Comparison of ENCODE assay signal across 18 cellular contexts in the genomic region with DNA sequence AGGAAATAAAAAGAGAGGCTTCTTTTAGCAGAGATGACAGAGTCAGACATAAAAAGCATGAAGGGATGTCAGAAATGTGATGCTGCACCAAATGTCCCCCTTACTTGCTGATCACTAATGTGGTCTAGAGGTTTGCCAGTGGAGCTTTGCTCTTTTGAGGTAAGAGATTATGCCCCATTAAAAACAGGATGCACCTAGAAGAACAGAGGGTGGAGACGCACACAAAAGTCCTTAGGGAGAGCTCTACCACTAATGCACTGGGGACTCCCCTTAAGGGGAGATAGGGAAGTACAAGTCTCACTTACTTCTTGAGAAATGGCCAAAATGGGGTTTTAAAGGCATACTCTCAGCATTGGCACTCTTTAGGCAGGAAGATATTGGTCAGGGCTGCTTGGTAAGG. TPM values are rescaled to one million over a fixed set of nuclear protein-coding genes. Genes with fewer than 3 reads are reported as not detected.
DNase-seq lines count a peak whose midpoint lies in the region; ATAC-seq and TF ChIP-seq lines count a peak whose summit lies in the region.
"Had no signal": no experiment of that assay in that cellular context is flagged by ENCODE, and none has a peak within 500 bp of the region (broad histone marks: within the 10 kb centered on the region; RNA-seq: fewer than 3 reads in every experiment).

No MANE protein-coding gene starts in this region.

- H3K4me1 Mint-ChIP-seq in CD8-positive, alpha-beta T cell (ENCODE audit: low read depth), result peaks cover 33% of the 10 kb centered on the region
- peaks cover 18 to 65% (median 42%) of the 10 kb centered on the region in 4 donors for H3K4me1 Mint-ChIP-seq in naive thymus-derived CD8-positive, alpha-beta T cell

- no peak for TF ChIP-seq CTCF in CD8-positive, alpha-beta T cell (IDR thresholded peaks at IDR 0.05)

- no peak overlapping the region for H3K27ac ChIP-seq in CD8-positive, alpha-beta T cell (ENCODE audit: low read depth, low read length)

- no peaks in the 10 kb centered on the region for H3K9me3 Mint-ChIP-seq in CD8-positive, alpha-beta T cell
- no peaks in the 10 kb centered on the region for H3K9me3 Mint-ChIP-seq in naive thymus-derived CD8-positive, alpha-beta T cell

- H3K36me3 Mint-ChIP-seq in CD8-positive, alpha-beta T cell, result no peaks in the 10 kb centered on the region
- H3K36me3 Mint-ChIP-seq in naive thymus-derived CD8-positive, alpha-beta T cell, result no peaks in the 10 kb centered on the region

- CTCF ChIA-PET in CD8-positive, alpha-beta T cell (lab: Charles Lee), result no interaction called here

- H3K4me1 ChIP-seq in CD8-positive, alpha-beta T cell (ENCODE audit: insufficient read depth, low read length), result peaks cover 27% of the 10 kb centered on the region

- H3K27me3 Mint-ChIP-seq in CD8-positive, alpha-beta T cell (ENCODE audit: low read depth), result peaks cover 2% of the 10 kb centered on the region
- no peaks in the 10 kb centered on the region for H3K27me3 Mint-ChIP-seq in naive thymus-derived CD8-positive, alpha-beta T cell

- H3K4me3 ChIP-seq in CD8-positive, alpha-beta T cell (ENCODE audit: low read depth, low read length), result no peak overlapping the region
- no peak overlapping the region for H3K4me3 ChIP-seq in H7 (ENCODE audit: insufficient read depth, low read depth, low read length)

- ATAC-seq in CD8-positive, alpha-beta T cell, result peak; percentile 70
- peak; percentile 68 to 95 for ATAC-seq in naive thymus-derived CD8-positive, alpha-beta T cell
- ATAC-seq: activated CD8-positive, alpha-beta T cell treated with anti-CD3 and anti-CD28 coated beads, Interleukin-2, amount 10 ng/mL, durations not matched to agents 7 days and 5 days; HepG2 had no signal

- intact Hi-C loops in CD8-positive, alpha-beta T cell (cut with DNase I, micrococcal nuclease), result loop anchor here in 1 of 2 experiments (10.0 kb wide), 1 partner anchor 70 kb away; the partner anchor contains the start of gene AGFG1

- POLR2A ChIA-PET in CD8-positive, alpha-beta T cell (lab: Charles Lee), result no interaction called here
- POLR2A ChIA-PET in naive thymus-derived CD8-positive, alpha-beta T cell (lab: Charles Lee), result no interaction called here

- no peak overlapping the region for H3K4me3 Mint-ChIP-seq in CD8-positive, alpha-beta T cell
- peak overlapping the region in 6 of 10 donors; percentile 12 to 61 (median 22) for H3K4me3 Mint-ChIP-seq in naive thymus-derived CD8-positive, alpha-beta T cell
- H3K4me3 Mint-ChIP-seq: activated CD8-positive, alpha-beta T cell treated with anti-CD3 and anti-CD28 coated beads, Interleukin-2, amount 10 ng/mL, durations not matched to agents 7 days and 5 days had no signal

- H3K27ac Mint-ChIP-seq in CD8-positive, alpha-beta T cell, result peak overlapping the region; percentile 42
- H3K27ac Mint-ChIP-seq in naive thymus-derived CD8-positive, alpha-beta T cell, result peak overlapping the region in 8 of 10 donors; percentile 15 to 88 (median 62)
- H3K27ac Mint-ChIP-seq: activated CD8-positive, alpha-beta T cell treated with anti-CD3 and anti-CD28 coated beads, Interleukin-2, amount 10 ng/mL, durations not matched to agents 7 days and 5 days had no signal

- no peaks in the 10 kb centered on the region for H3K36me3 ChIP-seq in CD8-positive, alpha-beta T cell (ENCODE audit: insufficient read depth, low read length)
- H3K36me3 ChIP-seq in H7 (replicated peaks; ENCODE audit: control insufficient read depth, insufficient read depth, low read length), result no peaks in the 10 kb centered on the region

- no peaks in the 10 kb centered on the region for H3K9me3 ChIP-seq in CD8-positive, alpha-beta T cell (ENCODE audit: low read length)

- no peak for DNase-seq in CD8-positive, alpha-beta T cell
- DNase-seq in H7 (peak; percentile 35), SKM-1 (lab: John Stamatoyannopoulos, UW; ENCODE audit: unreplicated experiment) (peak; percentile 36), NCI-H1930 (lab: John Stamatoyannopoulos, UW) (no peak)
- DNase-seq in naive thymus-derived CD8-positive, alpha-beta T cell, result peak in 6 of 10 donors; percentile 9 to 74 (median 36)
- DNase-seq in stimulated activated naive CD4-positive, alpha-beta T cell treated with Interleukin-2 at 50 U/mL for 16 hours (lab: John Stamatoyannopoulos, UW), result no peak
- no peak for DNase-seq in stimulated activated CD4-positive, alpha-beta T cell treated with anti-CD3 and anti-CD28 coated beads, Interleukin-4, amount 100 ng/mL, for 24 hours
- DNase-seq: activated CD8-positive, alpha-beta T cell treated with anti-CD3 and anti-CD28 coated beads, Interleukin-2, amount 10 ng/mL, durations not matched to agents 7 days and 5 days; activated T-cell treated with anti-CD3 and anti-CD28 coated beads, Interleukin-2, amount 50 U/mL, for 48 hours; NCI-H1092 treated with DMSO at 0.1 percent for 48 hours; NCI-H748 treated with DMSO at 0.1 percent for 48 hours; SW 1271 had no signal

- no peaks in the 10 kb centered on the region for H3K27me3 ChIP-seq in CD8-positive, alpha-beta T cell (ENCODE audit: insufficient read depth, low read length)
- no peaks in the 10 kb centered on the region for H3K27me3 ChIP-seq in H7 (ENCODE audit: control insufficient read depth, insufficient read depth, low read length)

RNA-seq across cellular contexts. Expression of gene SCYGR1, which starts 16.8 kb away (rescaled TPM):
- not detected for total RNA-seq in CD8-positive, alpha-beta T cell
- not detected in 2 replicates for total RNA-seq in H7 (2014; rRNA removed; shearing (Covaris generic))
- total RNA-seq in naive thymus-derived CD8-positive, alpha-beta T cell, result not detected
- polyA plus RNA-seq in naive thymus-derived CD8-positive, alpha-beta T cell, result not detected
- total RNA-seq: activated CD8-positive, alpha-beta T cell treated with anti-CD3 and anti-CD28 coated beads, Interleukin-2, amount 10 ng/mL, durations not matched to agents 7 days and 5 days; epithelial cell of proximal tubule; frontal cortex; HepG2; omental fat pad had no signal
- polyA plus RNA-seq: BJ, HepG2, thymus had no signal

RNA-seq across cellular contexts. Expression of gene TM4SF20, which starts 25.5 kb away (rescaled TPM):
- not detected for total RNA-seq in CD8-positive, alpha-beta T cell
- not detected in 2 replicates for total RNA-seq in H7 (2014; rRNA removed; shearing (Covaris generic))
- not detected for total RNA-seq in naive thymus-derived CD8-positive, alpha-beta T cell
- not detected for polyA plus RNA-seq in naive thymus-derived CD8-positive, alpha-beta T cell
- total RNA-seq: activated CD8-positive, alpha-beta T cell treated with anti-CD3 and anti-CD28 coated beads, Interleukin-2, amount 10 ng/mL, durations not matched to agents 7 days and 5 days; epithelial cell of proximal tubule; frontal cortex; HepG2; omental fat pad had no signal
- polyA plus RNA-seq: HepG2 had no signal

Comparison
In these comparisons a context has a peak if more than half of its experiments do, and no peak if none do; other contexts are left out.
1. DNase-seq: peak in H7 (single experiment), SKM-1 (single experiment) and naive thymus-derived CD8-positive, alpha-beta T cell (6 of 10); none in CD8-positive, alpha-beta T cell (0 of 7), stimulated activated naive CD4-positive, alpha-beta T cell treated with Interleukin-2 at 50 U/mL for 16 hours (single experiment), NCI-H1930 (0 of 2) and stimulated activated CD4-positive, alpha-beta T cell treated with anti-CD3 and anti-CD28 coated beads, Interleukin-4, amount 100 ng/mL, for 24 hours (single experiment).